ENCODE assay signal across 8 cellular contexts in genomic region chr19:58575183-58576041, GRCh38. TPM values are rescaled to one million over a fixed set of nuclear protein-coding genes. Genes with fewer than 3 reads are reported as not detected.
DNase-seq lines count a peak whose midpoint lies in the region; ATAC-seq and TF ChIP-seq lines count a peak whose summit lies in the region.

No MANE protein-coding gene starts in this region.

- H3K4me1 ChIP-seq in neural progenitor cell (peaks cover 14% of the 10 kb centered on the region), transverse colon (peaks cover 0 to 39% (median 23%) of the 10 kb centered on the region in 4 donors)

- H3K9me3 ChIP-seq in neural progenitor cell (ENCODE audit: low read depth) (no peaks in the 10 kb centered on the region), transverse colon (no peaks in the 10 kb centered on the region)

- TF ChIP-seq CTCF in fibroblast of pulmonary artery (IDR thresholded peaks at IDR 0.05; ENCODE audit: low read length, missing control alignments) (no peak), neural progenitor cell (IDR thresholded peaks at IDR 0.05) (no peak), transverse colon (IDR thresholded peaks at IDR 0.05) (peak in 2 of 5 experiments; percentile 7 to 11)

- ATAC-seq in GM21619 (IDR thresholded peaks at IDR 0.05; ENCODE audit: unreplicated experiment) = peak; percentile 42

- H3K27ac Mint-ChIP-seq in activated T-cell treated with anti-CD3 and anti-CD28 coated beads, Interleukin-2, amount 50 U/mL, for 24 hours = peak overlapping the region; percentile 100
- peak overlapping the region; percentile 33 for H3K27ac Mint-ChIP-seq in neural progenitor cell

- H3K36me3 ChIP-seq in neural progenitor cell = no peaks in the 10 kb centered on the region
- peaks cover 0 to 6% (median 0%) of the 10 kb centered on the region in 4 donors for H3K36me3 ChIP-seq in transverse colon

- DNase-seq in D341Med (ENCODE audit: low spot score) (peak; percentile 89), KBM-7 (peak; percentile 94), fibroblast of pulmonary artery (ENCODE audit: low read depth) (peak; percentile 93), neural progenitor cell (ENCODE audit: low spot score) (peak; percentile 98), transverse colon (peak; percentile 89), NCI-H1417 treated with DMSO at 0.1 percent for 48 hours (lab: John Stamatoyannopoulos, UW) (no peak)
- DNase-seq in activated T-cell treated with anti-CD3 and anti-CD28 coated beads, Interleukin-2, amount 50 U/mL, for 24 hours = peak; percentile 87

- H3K9me3 Mint-ChIP-seq in activated T-cell treated with anti-CD3 and anti-CD28 coated beads, Interleukin-2, amount 50 U/mL, for 24 hours = no peaks in the 10 kb centered on the region
- no peaks in the 10 kb centered on the region for H3K9me3 Mint-ChIP-seq in neural progenitor cell

- H2AFZ ChIP-seq in neural progenitor cell (replicated peaks) = peak overlapping the region; percentile 71

- H3K4me3 ChIP-seq in fibroblast of pulmonary artery (replicated peaks; ENCODE audit: low read depth, low read length) (peak overlapping the region; percentile 82), neural progenitor cell (peak overlapping the region; percentile 66), transverse colon (peak overlapping the region; percentile 54 to 87 (median 83))

- H3K27ac ChIP-seq in neural progenitor cell = peak overlapping the region; percentile 84
- peak overlapping the region; percentile 96 to 98 (median 96) for H3K27ac ChIP-seq in transverse colon

- H3K4me2 ChIP-seq in neural progenitor cell = peak overlapping the region; percentile 90

- TF ChIP-seq EP300 in transverse colon (IDR thresholded peaks at IDR 0.05; ENCODE audit: low read depth) = no peak

- H3K4me1 Mint-ChIP-seq in activated T-cell treated with anti-CD3 and anti-CD28 coated beads, Interleukin-2, amount 50 U/mL, for 24 hours (ENCODE audit: low read depth) = peaks cover 58% of the 10 kb centered on the region
- peaks cover 34% of the 10 kb centered on the region for H3K4me1 Mint-ChIP-seq in neural progenitor cell

- peaks cover 37% of the 10 kb centered on the region for H3K79me2 ChIP-seq in neural progenitor cell (ENCODE audit: low read depth)

- 0 to 1% methylated on average over 1 to 66 of the region's 66 CpGs for WGBS in transverse colon (ENCODE audit: low coverage in 1 of 2), 2 donors

- peak; percentile 57 for TF ChIP-seq POLR2A in transverse colon (IDR thresholded peaks at IDR 0.05)

- H3K9ac ChIP-seq in neural progenitor cell = peak overlapping the region; percentile 48

- in situ Hi-C loops in KBM-7 (cut with MboI; ENCODE audit: low pct_unique_long_range_greater_than_20kb, low sequenced_read_pairs) = no loop called here
- in situ Hi-C loops in transverse colon (cut with MboI; ENCODE audit: low pct_ligation_motif_present in 1 of 4, low pct_unique_long_range_greater_than_20kb in 1 of 4, low sequenced_read_pairs in 3 of 4) = no loop called here

- H3K27me3 Mint-ChIP-seq in activated T-cell treated with anti-CD3 and anti-CD28 coated beads, Interleukin-2, amount 50 U/mL, for 24 hours = no peaks in the 10 kb centered on the region
- H3K27me3 Mint-ChIP-seq in neural progenitor cell (ENCODE audit: insufficient read depth, low read depth) = peaks cover 7% of the 10 kb centered on the region

- H3K36me3 Mint-ChIP-seq in activated T-cell treated with anti-CD3 and anti-CD28 coated beads, Interleukin-2, amount 50 U/mL, for 24 hours (ENCODE audit: low read depth) = peaks cover 40% of the 10 kb centered on the region
- H3K36me3 Mint-ChIP-seq in neural progenitor cell = peaks cover 12% of the 10 kb centered on the region

- H3K27me3 ChIP-seq in neural progenitor cell (no peaks in the 10 kb centered on the region), transverse colon (no peaks in the 10 kb centered on the region)

- H3F3A ChIP-seq in neural progenitor cell (ENCODE audit: low read depth) = peaks cover 32% of the 10 kb centered on the region

- peaks cover 5% of the 10 kb centered on the region for H4K20me1 ChIP-seq in neural progenitor cell (ENCODE audit: low read depth)

- intact Hi-C loops in transverse colon (cut with DNase I; ENCODE audit: low total_unique reads) = no loop called here

- H3K4me3 Mint-ChIP-seq in activated T-cell treated with anti-CD3 and anti-CD28 coated beads, Interleukin-2, amount 50 U/mL, for 24 hours = peak overlapping the region; percentile 92
- H3K4me3 Mint-ChIP-seq in neural progenitor cell = peak overlapping the region; percentile 94

RNA-seq across cellular contexts. Expression of gene MZF1, which starts 2.3 kb away (rescaled TPM):
- total RNA-seq in neural progenitor cell (ENCODE audit: low replicate concordance) (8.4 and 32.3 TPM in 2 replicates), transverse colon (100 to 1,000 TPM in 1 of 4 donors, 10 to 100 TPM in 3; 45.5 to 113 (median 67.1) TPM)

RNA-seq across cellular contexts. Expression of gene UBE2M, which starts 17.0 kb away (rescaled TPM):
- total RNA-seq in neural progenitor cell (ENCODE audit: low replicate concordance) = 59.3 and 73.3 TPM in 2 replicates
- total RNA-seq in transverse colon = 10 to 100 TPM; 24.2 to 56.9 (median 26.7) TPM

RNA-seq across cellular contexts. Expression of gene CHMP2A, which starts 20.5 kb away (rescaled TPM):
- total RNA-seq in neural progenitor cell (ENCODE audit: low replicate concordance) (141 and 148 TPM in 2 replicates), transverse colon (100 to 1,000 TPM in 3 of 4 donors, 10 to 100 TPM in 1; 24.7 to 194 (median 141) TPM)

RNA-seq across cellular contexts. Expression of gene TRIM28, which starts 31.5 kb away (rescaled TPM):
- total RNA-seq in neural progenitor cell (ENCODE audit: low replicate concordance) (390 and 678 TPM in 2 replicates), transverse colon (100 to 1,000 TPM; 180 to 694 (median 297) TPM)

RNA-seq across cellular contexts. Expression of gene ZBTB45, which starts 55.8 kb away (rescaled TPM):
- total RNA-seq in neural progenitor cell (ENCODE audit: low replicate concordance) (2.2 and 12.8 TPM in 2 replicates), transverse colon (10 to 100 TPM; 12.8 to 24.7 (median 18.1) TPM)
